Comparison of ENCODE assay signal across 11 cellular contexts in genomic region chr19:38699027-38699346, GRCh38. TPM values are rescaled to one million over a fixed set of nuclear protein-coding genes. Genes with fewer than 3 reads are reported as not detected.
DNase-seq lines count a peak whose midpoint lies in the region; ATAC-seq and TF ChIP-seq lines count a peak whose summit lies in the region.
"Had no signal": no experiment of that assay in that cellular context is flagged by ENCODE, and none has a peak within 500 bp of the region (broad histone marks: within the 10 kb centered on the region; RNA-seq: fewer than 3 reads in every experiment).

No MANE protein-coding gene starts in this region.

- peaks cover 0 to 12% (median under 1%) of the 10 kb centered on the region in 5 donors for H3K36me3 Mint-ChIP-seq in naive thymus-derived CD4-positive, alpha-beta T cell

- peak overlapping the region; percentile 87 for H3K27ac ChIP-seq in caudate nucleus (ENCODE audit: low read depth, low read length)
- no peak overlapping the region for H3K27ac ChIP-seq in naive thymus-derived CD4-positive, alpha-beta T cell (ENCODE audit: low read depth, low read length)
- H3K27ac ChIP-seq in uterus: peak overlapping the region; percentile 95 to 100

- no peaks in the 10 kb centered on the region for H3K9me3 ChIP-seq in naive thymus-derived CD4-positive, alpha-beta T cell (ENCODE audit: control insufficient read depth in 2 of 3, low read length in 3 of 3)
- H3K9me3 ChIP-seq in uterus: no peaks in the 10 kb centered on the region

- TF ChIP-seq CTCF in uterus (IDR thresholded peaks at IDR 0.05): no peak

- H3K4me1 ChIP-seq in naive thymus-derived CD4-positive, alpha-beta T cell (ENCODE audit: control insufficient read depth in 2 of 2, insufficient read depth in 2 of 2, low read length in 2 of 2): peaks cover under 1 to 38% of the 10 kb centered on the region in 2 donors
- peaks cover 23 to 37% of the 10 kb centered on the region in 2 donors for H3K4me1 ChIP-seq in uterus

- intact Hi-C loops in naive thymus-derived CD4-positive, alpha-beta T cell (cut with micrococcal nuclease): loop anchor here in 1 of 2 donors (5.0 kb wide), 1 partner anchor 42 kb away; no protein-coding TSS in a partner anchor
- intact Hi-C loops in uterus (cut with DNase I; ENCODE audit: low total_unique reads): no loop called here

- POLR2A ChIA-PET in naive thymus-derived CD4-positive, alpha-beta T cell (lab: Charles Lee): no interaction called here

- H3K4me3 Mint-ChIP-seq in naive thymus-derived CD4-positive, alpha-beta T cell: peak overlapping the region in 1 of 10 donors; percentile 25

- peak; percentile 28 for ATAC-seq in naive thymus-derived CD4-positive, alpha-beta T cell
- ATAC-seq: left colon had no signal

- H3K4me3 ChIP-seq in naive thymus-derived CD4-positive, alpha-beta T cell (ENCODE audit: low read length): no peak overlapping the region
- H3K4me3 ChIP-seq in uterus: no peak overlapping the region

- DNase-seq in stimulated activated CD4-positive, alpha-beta T cell treated with anti-CD3 and anti-CD28 coated beads, Interleukin-15, amount 100 ng/mL, for 24 hours: peak; percentile 40
- no peak for DNase-seq in stimulated activated CD4-positive, alpha-beta T cell treated with anti-CD3 and anti-CD28 coated beads, Interleukin-12 subunit alpha, Interleukin-12 subunit beta, amount 100 ng/mL, for 4 hours
- DNase-seq in caudate nucleus (lab: John Stamatoyannopoulos, UW) (peak in 1 of 61 donors; percentile 23), uterus (no peak), hippocampal formation (lab: John Stamatoyannopoulos, UW) (no peak), DMS53 (lab: John Stamatoyannopoulos, UW) (no peak), NCI-H2196 treated with DMSO at 0.1 percent for 48 hours (lab: John Stamatoyannopoulos, UW; ENCODE audit: unreplicated experiment) (no peak)
- DNase-seq in naive thymus-derived CD4-positive, alpha-beta T cell: peak in 1 of 9 donors; percentile 46
- DNase-seq: effector CD8-positive, alpha-beta T cell; left colon had no signal

- no peaks in the 10 kb centered on the region for H3K27me3 ChIP-seq in naive thymus-derived CD4-positive, alpha-beta T cell (ENCODE audit: control insufficient read depth in 2 of 2, insufficient read depth in 2 of 2, low read length in 2 of 2)
- no peaks in the 10 kb centered on the region for H3K27me3 ChIP-seq in uterus

- CTCF ChIA-PET in naive thymus-derived CD4-positive, alpha-beta T cell (lab: Charles Lee): no interaction called here

- no peaks in the 10 kb centered on the region for H3K27me3 Mint-ChIP-seq in naive thymus-derived CD4-positive, alpha-beta T cell

- no peaks in the 10 kb centered on the region for H3K9me3 Mint-ChIP-seq in naive thymus-derived CD4-positive, alpha-beta T cell

- H3K27ac Mint-ChIP-seq in naive thymus-derived CD4-positive, alpha-beta T cell: peak overlapping the region in 1 of 9 donors; percentile 19

- peaks cover 0 to 47% (median 5%) of the 10 kb centered on the region in 7 donors for H3K4me1 Mint-ChIP-seq in naive thymus-derived CD4-positive, alpha-beta T cell

- no peak for TF ChIP-seq POLR2A in uterus (IDR thresholded peaks at IDR 0.05)

- peaks cover 0 to 20% (median 0%) of the 10 kb centered on the region in 3 experiments for H3K36me3 ChIP-seq in naive thymus-derived CD4-positive, alpha-beta T cell (ENCODE audit: control insufficient read depth in 2 of 3, insufficient read depth in 3 of 3, low read length in 3 of 3)
- H3K36me3 ChIP-seq in uterus: no peaks in the 10 kb centered on the region

RNA-seq across cellular contexts. Expression of gene CAPN12, which starts 45.3 kb away (rescaled TPM):
- total RNA-seq in naive thymus-derived CD4-positive, alpha-beta T cell: 1 to 10 TPM; 2.5 to 5.1 (median 2.7) TPM
- under 1 TPM in 1 of 2 donors, not detected in 1; 0.84 TPM for polyA plus RNA-seq in naive thymus-derived CD4-positive, alpha-beta T cell
- total RNA-seq in uterus: 1 to 10 TPM in 2 of 4 donors, under 1 TPM in 1, not detected in 1; 0.83 to 8.4 (median 8.2) TPM
- total RNA-seq: LHCN-M2 had no signal

RNA-seq across cellular contexts. Expression of gene ACTN4, which starts 51.5 kb away (rescaled TPM):
- total RNA-seq in naive thymus-derived CD4-positive, alpha-beta T cell: 100 to 1,000 TPM in 2 of 5 experiments, 10 to 100 TPM in 3; 49.2 to 355 (median 54.4) TPM
- polyA plus RNA-seq in naive thymus-derived CD4-positive, alpha-beta T cell: 1 to 10 TPM; 2.8 to 3.9 TPM
- 100 to 1,000 TPM; 259 to 844 (median 429) TPM for total RNA-seq in uterus
